In the genomic region with DNA sequence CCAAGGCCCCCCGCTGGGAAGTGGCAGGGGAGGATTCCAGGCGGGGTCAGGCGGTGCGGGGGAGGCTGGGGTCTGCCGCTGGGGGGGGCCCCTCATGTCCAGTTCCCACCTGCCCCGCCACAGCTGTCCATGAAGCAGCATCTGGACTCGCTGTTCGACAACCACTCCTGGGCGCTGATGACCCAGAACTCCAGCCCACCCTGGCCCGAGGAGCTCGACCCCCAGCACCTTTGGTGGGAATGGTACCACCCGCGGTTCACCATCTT, we compare ENCODE assay signal across 21 cellular contexts. TPM values are rescaled to one million over a fixed set of nuclear protein-coding genes. Genes with fewer than 3 reads are reported as not detected.
"Had no signal": no experiment of that assay in that cellular context is flagged by ENCODE, and none has a peak within 500 bp of the region (broad histone marks: within the 10 kb centered on the region; RNA-seq: fewer than 3 reads in every experiment).

No MANE protein-coding gene starts in this region.

RNA-seq across cellular contexts. Expression of a gene that starts 7.1 kb away (rescaled TPM):
- total RNA-seq: activated naive CD4-positive, alpha-beta T cell treated with anti-CD3 and anti-CD28 coated beads for 36 hours; activated naive CD8-positive, alpha-beta T cell treated with anti-CD3 and anti-CD28 coated beads for 36 hours; activated naive CD8-positive, alpha-beta T cell treated with anti-CD3 and anti-CD28 coated beads, Interleukin-2, amount 10 ng/mL, durations not matched to agents 7 days and 5 days; activated T-cell treated with anti-CD3 and anti-CD28 coated beads, Interleukin-2, amount 50 U/mL, for 4 hours; activated T-cell treated with anti-CD3 and anti-CD28 coated beads, Interleukin-2, amount 50 U/mL, for 72 hours; activated T-helper 1 cell treated with anti-CD3 and anti-CD28 coated beads, Interleukin-12 subunit alpha, Interleukin-12 subunit beta, Interleukin-2, Interleukin-4 antibody, amounts not matched to agents 30 ng/mL and 10 ng/mL and 1 ng/mL, durations not matched to agents 14 hours and 24 hours and 36 hours; activated T-helper 2 cell treated with anti-CD3 and anti-CD28 coated beads, Interferon-gamma antibody, Interleukin-2, Interleukin-4, amounts not matched to agents 10 μg/mL and 5 μg/mL and 100 μg/mL, durations not matched to agents 14 hours and 24 hours and 36 hours; ascending aorta; bronchial epithelial cell; cerebellum had no signal

RNA-seq across cellular contexts. Expression of a gene that starts 11.1 kb away (rescaled TPM):
- total RNA-seq: activated naive CD4-positive, alpha-beta T cell treated with anti-CD3 and anti-CD28 coated beads for 36 hours; activated naive CD4-positive, alpha-beta T cell treated with anti-CD3 and anti-CD28 coated beads, Interleukin-2, amount 50 U/mL, for 72 hours; activated naive CD8-positive, alpha-beta T cell treated with anti-CD3 and anti-CD28 coated beads for 36 hours; activated naive CD8-positive, alpha-beta T cell treated with anti-CD3 and anti-CD28 coated beads, Interleukin-2, amount 10 ng/mL, durations not matched to agents 7 days and 5 days; activated T-cell treated with anti-CD3 and anti-CD28 coated beads, Interleukin-2, amount 50 U/mL, for 72 hours; activated T-helper 1 cell treated with anti-CD3 and anti-CD28 coated beads, Interleukin-12 subunit alpha, Interleukin-12 subunit beta, Interleukin-2, Interleukin-4 antibody, amounts not matched to agents 30 ng/mL and 10 ng/mL and 1 ng/mL, durations not matched to agents 14 hours and 24 hours and 36 hours; activated T-helper 17 cell treated with anti-CD3 and anti-CD28 coated beads, Interleukin-2, amount 50 U/mL, for 72 hours; activated T-helper 2 cell treated with anti-CD3 and anti-CD28 coated beads, Interferon-gamma antibody, Interleukin-2, Interleukin-4, amounts not matched to agents 10 μg/mL and 5 μg/mL and 100 μg/mL, durations not matched to agents 14 hours and 24 hours and 36 hours; bronchial epithelial cell had no signal

RNA-seq across cellular contexts. Expression of a gene that starts 14.6 kb away (rescaled TPM):
- total RNA-seq: activated naive CD4-positive, alpha-beta T cell treated with anti-CD3 and anti-CD28 coated beads for 36 hours; activated naive CD4-positive, alpha-beta T cell treated with anti-CD3 and anti-CD28 coated beads, Interleukin-2, amount 50 U/mL, for 72 hours; activated naive CD8-positive, alpha-beta T cell treated with anti-CD3 and anti-CD28 coated beads for 36 hours; activated naive CD8-positive, alpha-beta T cell treated with anti-CD3 and anti-CD28 coated beads, Interleukin-2, amount 10 ng/mL, durations not matched to agents 7 days and 5 days; activated T-cell treated with anti-CD3 and anti-CD28 coated beads, Interleukin-2, amount 50 U/mL, for 4 hours; activated T-cell treated with anti-CD3 and anti-CD28 coated beads, Interleukin-2, amount 50 U/mL, for 72 hours; activated T-helper 1 cell treated with anti-CD3 and anti-CD28 coated beads, Interleukin-12 subunit alpha, Interleukin-12 subunit beta, Interleukin-2, Interleukin-4 antibody, amounts not matched to agents 30 ng/mL and 10 ng/mL and 1 ng/mL, durations not matched to agents 14 hours and 24 hours and 36 hours; activated T-helper 2 cell treated with anti-CD3 and anti-CD28 coated beads, Interferon-gamma antibody, Interleukin-2, Interleukin-4, amounts not matched to agents 10 μg/mL and 5 μg/mL and 100 μg/mL, durations not matched to agents 14 hours and 24 hours and 36 hours; ascending aorta had no signal

RNA-seq across cellular contexts. Expression of a gene that starts 24.9 kb away (rescaled TPM):
- total RNA-seq: activated naive CD4-positive, alpha-beta T cell treated with anti-CD3 and anti-CD28 coated beads for 36 hours; activated naive CD4-positive, alpha-beta T cell treated with anti-CD3 and anti-CD28 coated beads, Interleukin-2, amount 50 U/mL, for 72 hours; activated naive CD8-positive, alpha-beta T cell treated with anti-CD3 and anti-CD28 coated beads for 36 hours; activated naive CD8-positive, alpha-beta T cell treated with anti-CD3 and anti-CD28 coated beads, Interleukin-2, amount 10 ng/mL, durations not matched to agents 7 days and 5 days; activated T-cell treated with anti-CD3 and anti-CD28 coated beads, Interleukin-2, amount 50 U/mL, for 4 hours; activated T-cell treated with anti-CD3 and anti-CD28 coated beads, Interleukin-2, amount 50 U/mL, for 72 hours; activated T-helper 1 cell treated with anti-CD3 and anti-CD28 coated beads, Interleukin-12 subunit alpha, Interleukin-12 subunit beta, Interleukin-2, Interleukin-4 antibody, amounts not matched to agents 30 ng/mL and 10 ng/mL and 1 ng/mL, durations not matched to agents 14 hours and 24 hours and 36 hours; activated T-helper 17 cell treated with anti-CD3 and anti-CD28 coated beads, Interleukin-2, amount 50 U/mL, for 72 hours; activated T-helper 2 cell treated with anti-CD3 and anti-CD28 coated beads, Interferon-gamma antibody, Interleukin-2, Interleukin-4, amounts not matched to agents 10 μg/mL and 5 μg/mL and 100 μg/mL, durations not matched to agents 14 hours and 24 hours and 36 hours; adrenal gland; aorta; ascending aorta; astrocyte; body of pancreas; bronchial epithelial cell; cardiac septum; chondrocyte had no signal
- polyA plus RNA-seq: adipose tissue, adrenal gland, aorta, cardiac muscle cell had no signal

RNA-seq across cellular contexts. Expression of a gene that starts 44.5 kb away (rescaled TPM):
- total RNA-seq: activated naive CD4-positive, alpha-beta T cell treated with anti-CD3 and anti-CD28 coated beads for 36 hours; breast epithelium had no signal
